Comparison of ENCODE assay signal across 19 cellular contexts in genomic region chr5:89417990-89418820, GRCh38.
A peak's percentile ranks its signal among the peaks of the same experiment; 100 is the strongest.
DNase-seq lines count a peak whose midpoint lies in the region; ATAC-seq, FAIRE-seq and TF ChIP-seq lines count a peak whose summit lies in the region.
"Had no signal": no experiment of that assay in that cellular context is flagged by ENCODE, and none has a peak within 500 bp of the region (broad histone marks: within the 10 kb centered on the region; RNA-seq: fewer than 3 reads in every experiment).

No MANE protein-coding gene starts in this region.

- no peaks in the 10 kb centered on the region for H3K27me3 ChIP-seq in osteoblast (ENCODE audit: insufficient read depth, low read length)

- peaks cover 6% of the 10 kb centered on the region for H3K36me3 Mint-ChIP-seq in natural killer cell
- H3K36me3 Mint-ChIP-seq: CD4-positive, alpha-beta memory T cell; memory B cell had no signal

- intact Hi-C loops in natural killer cell (cut with micrococcal nuclease): no loop called here

- no peak overlapping the region for H3K27ac Mint-ChIP-seq in natural killer cell
- H3K27ac Mint-ChIP-seq: CD4-positive, alpha-beta memory T cell; HFFc6; memory B cell had no signal

- H3K4me2 ChIP-seq in osteoblast (ENCODE audit: insufficient read depth, low read length): no peak overlapping the region

- in situ Hi-C loops in G401 (cut with HindIII; ENCODE audit: low sequenced_read_pairs): no loop called here

- DNase-seq in GM12892 (ENCODE audit: insufficient read length) (no peak), NOMO-1 treated with DMSO at 0.1 percent for 48 hours (lab: John Stamatoyannopoulos, UW; ENCODE audit: unreplicated experiment) (peak; percentile 52), choroid plexus epithelial cell (ENCODE audit: low read depth) (peak; percentile 92), osteoblast (ENCODE audit: insufficient read length, low spot score, missing footprints) (no peak), natural killer cell (no peak), foreskin fibroblast (no peak), G401 (ENCODE audit: low spot score) (no peak)
- no peak for DNase-seq in stimulated activated CD4-positive, alpha-beta T cell treated with anti-CD3 and anti-CD28 coated beads, Interleukin-1b, Interleukin-23, amount 100 ng/mL, for 48 hours
- DNase-seq: activated naive CD4-positive, alpha-beta T cell treated with anti-CD3 and anti-CD28 coated beads, Interleukin-2, amount 50 U/mL, for 16 hours; CD4-positive, alpha-beta memory T cell; HFFc6; hippocampal formation; NCI-H1092; NCI-H510A; occipital lobe; T-helper 9 cell had no signal

- H4K20me1 ChIP-seq in osteoblast (ENCODE audit: insufficient read depth, low read length): no peaks in the 10 kb centered on the region

- peaks cover 0 to 5% of the 10 kb centered on the region in 2 donors for H3K9me3 Mint-ChIP-seq in natural killer cell
- H3K9me3 Mint-ChIP-seq: HFFc6 had no signal

- no peaks in the 10 kb centered on the region for H3K4me1 ChIP-seq in osteoblast (ENCODE audit: insufficient read depth, low read length)

- no peak overlapping the region for H2AFZ ChIP-seq in osteoblast (ENCODE audit: low read length)

- H3K36me3 ChIP-seq in osteoblast (ENCODE audit: insufficient read depth, low read length): no peaks in the 10 kb centered on the region

- FAIRE-seq in GM12892 (lab: Jason Lieb, UNC): peak; percentile 14
- FAIRE-seq: bronchial epithelial cell, endothelial cell of umbilical vein had no signal

- no peak overlapping the region for H3K4me3 Mint-ChIP-seq in natural killer cell
- H3K4me3 Mint-ChIP-seq: CD4-positive, alpha-beta memory T cell; HFFc6; memory B cell had no signal

- TF ChIP-seq CTCF in choroid plexus epithelial cell (conservative IDR thresholded peaks at IDR 0.05; ENCODE audit: low read depth, low read length) (peak; percentile 45), osteoblast (IDR thresholded peaks at IDR 0.05; ENCODE audit: extremely low read depth, low read depth, low read length) (peak; percentile 21), natural killer cell (IDR thresholded peaks at IDR 0.05) (no peak), foreskin fibroblast (IDR thresholded peaks at IDR 0.05; ENCODE audit: low read depth, low read length) (no peak)

- TF ChIP-seq POLR2A in GM12892 (IDR thresholded peaks at IDR 0.05; ENCODE audit: low read depth, low read length): no peak

- H3K79me2 ChIP-seq in osteoblast (ENCODE audit: insufficient read depth, low read length): no peaks in the 10 kb centered on the region

- no peaks in the 10 kb centered on the region for H3K27me3 Mint-ChIP-seq in natural killer cell (ENCODE audit: low read depth in 2 of 2)
- H3K27me3 Mint-ChIP-seq: CD4-positive, alpha-beta memory T cell; memory B cell had no signal

- peaks cover 5 to 11% of the 10 kb centered on the region in 2 donors for H3K4me1 Mint-ChIP-seq in natural killer cell
- H3K4me1 Mint-ChIP-seq: CD4-positive, alpha-beta memory T cell had no signal

- H3K27ac ChIP-seq in osteoblast (ENCODE audit: low read depth, low read length): no peak overlapping the region

- no peak overlapping the region for H3K4me3 ChIP-seq in choroid plexus epithelial cell (ENCODE audit: low read depth, low read length)
- no peak overlapping the region for H3K4me3 ChIP-seq in osteoblast (ENCODE audit: insufficient read depth, low read length)
- H3K4me3 ChIP-seq in foreskin fibroblast (ENCODE audit: low read depth in 1 of 2, low read length in 2 of 2): no peak overlapping the region

- ATAC-seq in natural killer cell: no peak

- H3K9me3 ChIP-seq in osteoblast (ENCODE audit: low read depth, low read length): no peaks in the 10 kb centered on the region

Comparison
In these comparisons a context has a peak if more than half of its experiments do, and no peak if none do; other contexts are left out.
1. DNase-seq: peak in NOMO-1 treated with DMSO at 0.1 percent for 48 hours (single experiment) and choroid plexus epithelial cell (single experiment); none in GM12892 (single experiment), osteoblast (single experiment), natural killer cell (single experiment), foreskin fibroblast (0 of 2), stimulated activated CD4-positive, alpha-beta T cell treated with anti-CD3 and anti-CD28 coated beads, Interleukin-1b, Interleukin-23, amount 100 ng/mL, for 48 hours (single experiment) and G401 (single experiment).
2. CTCF ChIP-seq: peak in choroid plexus epithelial cell (single experiment) and osteoblast (single experiment); none in natural killer cell (single experiment) and foreskin fibroblast (single experiment).